9 cellular contexts compared by ENCODE assay signal in the genomic region with DNA sequence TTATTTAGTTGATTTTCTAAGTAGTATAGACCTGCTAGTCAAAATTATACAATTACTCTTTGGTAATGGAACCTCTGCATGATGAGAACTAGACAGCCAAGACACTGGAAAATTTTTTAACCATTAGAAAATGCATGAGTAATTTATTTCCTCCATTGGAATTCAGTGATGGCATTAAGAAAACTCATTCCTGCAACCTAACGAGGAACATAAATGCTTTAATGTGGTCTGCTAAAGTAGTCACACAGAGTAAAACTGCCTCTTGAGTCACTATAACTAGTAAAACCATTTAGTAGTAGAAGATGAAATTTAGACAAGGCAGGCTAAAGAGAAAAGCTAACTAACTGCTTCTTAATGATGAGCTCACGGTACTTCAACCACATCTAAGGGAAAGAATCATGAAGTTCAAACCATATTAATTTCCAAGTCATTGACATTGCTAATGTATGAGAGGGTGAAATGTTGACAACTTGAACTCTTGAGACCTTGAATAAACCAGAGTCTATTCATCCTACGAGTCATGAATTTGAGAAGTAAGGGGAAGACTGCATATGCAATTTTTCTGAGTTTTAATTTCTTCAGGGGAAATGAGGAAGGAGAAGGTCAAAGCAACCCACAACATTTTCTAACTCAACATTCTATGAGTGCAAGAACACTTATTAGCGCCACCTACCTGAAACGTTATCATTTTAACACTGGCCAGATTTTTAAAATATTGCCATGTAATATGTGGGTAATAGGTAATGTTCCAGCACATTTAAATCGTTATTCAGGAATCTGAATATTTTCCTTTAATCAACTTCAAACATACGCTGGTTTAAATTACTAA.
A peak's percentile ranks its signal among the peaks of the same experiment; 100 is the strongest.
DNase-seq lines count a peak whose midpoint lies in the region; ATAC-seq and TF ChIP-seq lines count a peak whose summit lies in the region.
"Had no signal": no experiment of that assay in that cellular context is flagged by ENCODE, and none has a peak within 500 bp of the region (broad histone marks: within the 10 kb centered on the region; RNA-seq: fewer than 3 reads in every experiment).

No MANE protein-coding gene starts in this region.

- POLR2A ChIA-PET in SK-N-SH (lab: Yijun Ruan, JAX), result no interaction called here
- POLR2A ChIA-PET in activated CD4-positive, alpha-beta memory T cell treated with anti-CD3 and anti-CD28 coated beads for 36 hours (lab: Charles Lee), result no interaction called here

- TF ChIP-seq CTCF in GM12874 (IDR thresholded peaks at IDR 0.05; ENCODE audit: insufficient read depth, low read depth, low read length) (peak; percentile 23; the same call in 1 of the 2 replicates), SK-N-SH (IDR thresholded peaks at IDR 0.05) (peak; percentile 55), foreskin keratinocyte (conservative IDR thresholded peaks at IDR 0.05) (peak; percentile 56)

- peak; percentile 76 for ATAC-seq in foreskin keratinocyte
- ATAC-seq in HG02678 (IDR thresholded peaks at IDR 0.05; ENCODE audit: unreplicated experiment), result no peak
- no peak for ATAC-seq in left lobe of liver

- peak overlapping the region; percentile 80 for H3K27ac ChIP-seq in ACC112 (ENCODE audit: low read depth, low read length)
- H3K27ac ChIP-seq in SK-N-SH (ENCODE audit: low read depth in 2 of 2, low read length in 1 of 2), result peak overlapping the region in 1 of 2 experiments; percentile 90; a peak in 2 of 4 replicates
- no peak overlapping the region for H3K27ac ChIP-seq in foreskin keratinocyte

- intact Hi-C loops in activated CD4-positive, alpha-beta memory T cell treated with anti-CD3 and anti-CD28 coated beads for 36 hours (cut with micrococcal nuclease), result loop anchor here (10.0 kb wide), 1 partner anchor 141 kb away; no protein-coding TSS in a partner anchor

- H3K4me1 ChIP-seq in ACC112 (ENCODE audit: control insufficient read depth, insufficient read depth, low read length, unreplicated experiment), result peaks cover 58% of the 10 kb centered on the region
- peaks cover 0 to 25% of the 10 kb centered on the region in 2 experiments; a peak in 2 of 4 replicates for H3K4me1 ChIP-seq in SK-N-SH (ENCODE audit: control insufficient read depth in 1 of 2, insufficient read depth in 2 of 2, low read depth in 1 of 2, low read length in 1 of 2)
- H3K4me1 ChIP-seq in foreskin keratinocyte, result peaks cover 10% of the 10 kb centered on the region

- H3K79me2 ChIP-seq in ACC112 (ENCODE audit: control insufficient read depth, insufficient read depth, low read length, unreplicated experiment), result peaks cover 27% of the 10 kb centered on the region
- peaks cover 80% of the 10 kb centered on the region for H3K79me2 ChIP-seq in SK-N-SH (ENCODE audit: insufficient read depth)

- peaks cover under 1% of the 10 kb centered on the region; the same call in 1 of the 2 replicates for H3K36me3 ChIP-seq in ACC112 (ENCODE audit: insufficient read depth, low read length)
- peaks cover 0 to 3% of the 10 kb centered on the region in 2 experiments for H3K36me3 ChIP-seq in SK-N-SH (replicated peaks in 1 of 2; ENCODE audit: control insufficient read depth in 1 of 2, insufficient read depth in 2 of 2, low read length in 1 of 2)

- no peak for DNase-seq in SK-N-SH
- DNase-seq in foreskin keratinocyte, result peak; percentile 81 to 88
- DNase-seq in NCI-H69 (lab: John Stamatoyannopoulos, UW), result no peak
- DNase-seq in activated CD4-positive, alpha-beta memory T cell treated with anti-CD3 and anti-CD28 coated beads for 36 hours, result no peak
- no peak for DNase-seq in left lobe of liver (ENCODE audit: low spot score)

- no peak overlapping the region for H3K4me3 Mint-ChIP-seq in activated CD4-positive, alpha-beta memory T cell treated with anti-CD3 and anti-CD28 coated beads for 36 hours

- H3K9me3 ChIP-seq in SK-N-SH, result no peaks in the 10 kb centered on the region
- H3K9me3 ChIP-seq: mucosa of descending colon had no signal

- WGBS in SK-N-SH (ENCODE audit: low lambda C conversion rate), result 44% methylated on average over 7 of the region's 7 CpGs

- H3K9me2 ChIP-seq in SK-N-SH, result no peaks in the 10 kb centered on the region

- H3K4me3 ChIP-seq in ACC112 (ENCODE audit: low read depth, low read length) (peak overlapping the region; percentile 30; the same call in 1 of the 2 replicates), SK-N-SH (ENCODE audit: low read depth in 2 of 2, low read length in 1 of 2) (no peak overlapping the region)
- H3K4me3 ChIP-seq: mucosa of descending colon had no signal

- H3K36me3 Mint-ChIP-seq in activated CD4-positive, alpha-beta memory T cell treated with anti-CD3 and anti-CD28 coated beads for 36 hours, result no peaks in the 10 kb centered on the region

- no peaks in the 10 kb centered on the region for H3K27me3 ChIP-seq in ACC112 (ENCODE audit: insufficient read depth, low read length)
- H3K27me3 ChIP-seq in SK-N-SH (ENCODE audit: insufficient read depth), result no peaks in the 10 kb centered on the region
- H3K27me3 ChIP-seq in foreskin keratinocyte, result no peaks in the 10 kb centered on the region

- peaks cover 39% of the 10 kb centered on the region for H3F3A ChIP-seq in SK-N-SH (replicated peaks; ENCODE audit: insufficient read depth)

- H3K9me3 Mint-ChIP-seq in activated CD4-positive, alpha-beta memory T cell treated with anti-CD3 and anti-CD28 coated beads for 36 hours, result no peaks in the 10 kb centered on the region

- TF ChIP-seq EP300 in SK-N-SH (IDR thresholded peaks at IDR 0.05; ENCODE audit: borderline replicate concordance in 1 of 2, low read depth in 1 of 2, low read length in 1 of 2), result peak in 1 of 2 experiments; percentile 75; a peak in 1 of 4 replicates

- CTCF ChIA-PET in SK-N-SH (lab: Yijun Ruan, JAX), result interaction anchor here (1.0 to 1.9 kb wide), 2 partner anchors 56 to 493 kb away, joined by 3 to 5 read pairs; no protein-coding TSS in a partner anchor
- CTCF ChIA-PET in activated CD4-positive, alpha-beta memory T cell treated with anti-CD3 and anti-CD28 coated beads for 36 hours (lab: Charles Lee), result no interaction called here

- H3K4me2 ChIP-seq in SK-N-SH, result peak overlapping the region; percentile 52

- peaks cover 4% of the 10 kb centered on the region for H3K4me1 Mint-ChIP-seq in activated CD4-positive, alpha-beta memory T cell treated with anti-CD3 and anti-CD28 coated beads for 36 hours (ENCODE audit: low read depth)

- no peak overlapping the region for H3K27ac Mint-ChIP-seq in activated CD4-positive, alpha-beta memory T cell treated with anti-CD3 and anti-CD28 coated beads for 36 hours

- peak overlapping the region; percentile 48; the same call in 1 of the 2 replicates for H3K9ac ChIP-seq in SK-N-SH

- H3K27me3 Mint-ChIP-seq in activated CD4-positive, alpha-beta memory T cell treated with anti-CD3 and anti-CD28 coated beads for 36 hours, result peaks cover 5% of the 10 kb centered on the region

- H4K20me1 ChIP-seq in SK-N-SH (ENCODE audit: insufficient read depth), result no peaks in the 10 kb centered on the region

- H2AFZ ChIP-seq in ACC112 (ENCODE audit: low read length, unreplicated experiment) (no peak overlapping the region), SK-N-SH (ENCODE audit: low read depth) (no peak overlapping the region)

- TF ChIP-seq RAD21 in SK-N-SH (IDR thresholded peaks at IDR 0.05; ENCODE audit: low read length), result peak; percentile 17; the same call in 1 of the 2 replicates

TF ChIP-seq in SK-N-SH, 30 proteins besides CTCF, POLR2A, EP300 and RAD21 (continues in another document):
- TF ChIP-seq RXRA (IDR thresholded peaks at IDR 0.05; ENCODE audit: borderline replicate concordance, low read depth) (peak; percentile 57; the same call in 1 of the 2 replicates), FOSL2 (IDR thresholded peaks at IDR 0.05; ENCODE audit: borderline replicate concordance, low read depth) (peak; percentile 72), TCF12 (IDR thresholded peaks at IDR 0.05) (peak; percentile 67), MEF2A (IDR thresholded peaks at IDR 0.05; ENCODE audit: borderline replicate concordance, low read depth) (peak; percentile 22; the same call in 1 of the 2 replicates), FOXM1 (IDR thresholded peaks at IDR 0.05; ENCODE audit: low read depth) (peak; percentile 77), JUND (IDR thresholded peaks at IDR 0.05) (peak; percentile 78), TEAD4 (IDR thresholded peaks at IDR 0.05; ENCODE audit: borderline replicate concordance, insufficient read depth) (peak; percentile 75; the same call in 1 of the 2 replicates), NFIC (IDR thresholded peaks at IDR 0.05; ENCODE audit: borderline replicate concordance) (peak; percentile 54), GATA2 (CRISPR knock-in tag; IDR thresholded peaks at IDR 0.05) (no peak), SMC3 (IDR thresholded peaks at IDR 0.05; ENCODE audit: low read depth, low read length) (0 out of 2 replicates have a peak, but pooled peaks have one; percentile 25)
- TF ChIP-seq, protein P1, sequence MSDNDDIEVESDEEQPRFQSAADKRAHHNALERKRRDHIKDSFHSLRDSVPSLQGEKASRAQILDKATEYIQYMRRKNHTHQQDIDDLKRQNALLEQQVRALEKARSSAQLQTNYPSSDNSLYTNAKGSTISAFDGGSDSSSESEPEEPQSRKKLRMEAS (IDR thresholded peaks at IDR 0.05; ENCODE audit: low read depth), result 0 out of 2 replicates have a peak, but pooled peaks have one; percentile 25
- TF ChIP-seq, protein P2, sequence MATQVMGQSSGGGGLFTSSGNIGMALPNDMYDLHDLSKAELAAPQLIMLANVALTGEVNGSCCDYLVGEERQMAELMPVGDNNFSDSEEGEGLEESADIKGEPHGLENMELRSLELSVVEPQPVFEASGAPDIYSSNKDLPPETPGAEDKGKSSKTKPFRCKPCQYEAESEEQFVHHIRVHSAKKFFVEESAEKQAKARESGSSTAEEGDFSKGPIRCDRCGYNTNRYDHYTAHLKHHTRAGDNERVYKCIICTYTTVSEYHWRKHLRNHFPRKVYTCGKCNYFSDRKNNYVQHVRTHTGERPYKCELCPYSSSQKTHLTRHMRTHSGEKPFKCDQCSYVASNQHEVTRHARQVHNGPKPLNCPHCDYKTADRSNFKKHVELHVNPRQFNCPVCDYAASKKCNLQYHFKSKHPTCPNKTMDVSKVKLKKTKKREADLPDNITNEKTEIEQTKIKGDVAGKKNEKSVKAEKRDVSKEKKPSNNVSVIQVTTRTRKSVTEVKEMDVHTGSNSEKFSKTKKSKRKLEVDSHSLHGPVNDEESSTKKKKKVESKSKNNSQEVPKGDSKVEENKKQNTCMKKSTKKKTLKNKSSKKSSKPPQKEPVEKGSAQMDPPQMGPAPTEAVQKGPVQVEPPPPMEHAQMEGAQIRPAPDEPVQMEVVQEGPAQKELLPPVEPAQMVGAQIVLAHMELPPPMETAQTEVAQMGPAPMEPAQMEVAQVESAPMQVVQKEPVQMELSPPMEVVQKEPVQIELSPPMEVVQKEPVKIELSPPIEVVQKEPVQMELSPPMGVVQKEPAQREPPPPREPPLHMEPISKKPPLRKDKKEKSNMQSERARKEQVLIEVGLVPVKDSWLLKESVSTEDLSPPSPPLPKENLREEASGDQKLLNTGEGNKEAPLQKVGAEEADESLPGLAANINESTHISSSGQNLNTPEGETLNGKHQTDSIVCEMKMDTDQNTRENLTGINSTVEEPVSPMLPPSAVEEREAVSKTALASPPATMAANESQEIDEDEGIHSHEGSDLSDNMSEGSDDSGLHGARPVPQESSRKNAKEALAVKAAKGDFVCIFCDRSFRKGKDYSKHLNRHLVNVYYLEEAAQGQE (IDR thresholded peaks at IDR 0.05; ENCODE audit: low read depth, low read length), result no peak

Comparison
In these comparisons a context has a peak if more than half of its experiments do, and no peak if none do; other contexts are left out.
1. DNase-seq: peak in foreskin keratinocyte (2 of 2); none in SK-N-SH (single experiment), NCI-H69 (single experiment), activated CD4-positive, alpha-beta memory T cell treated with anti-CD3 and anti-CD28 coated beads for 36 hours (single experiment) and left lobe of liver (single experiment).
2. Peak in every context shown above with its lines, with median percentiles within 50 percentile points of each other: CTCF ChIP-seq.